In the genomic region with DNA sequence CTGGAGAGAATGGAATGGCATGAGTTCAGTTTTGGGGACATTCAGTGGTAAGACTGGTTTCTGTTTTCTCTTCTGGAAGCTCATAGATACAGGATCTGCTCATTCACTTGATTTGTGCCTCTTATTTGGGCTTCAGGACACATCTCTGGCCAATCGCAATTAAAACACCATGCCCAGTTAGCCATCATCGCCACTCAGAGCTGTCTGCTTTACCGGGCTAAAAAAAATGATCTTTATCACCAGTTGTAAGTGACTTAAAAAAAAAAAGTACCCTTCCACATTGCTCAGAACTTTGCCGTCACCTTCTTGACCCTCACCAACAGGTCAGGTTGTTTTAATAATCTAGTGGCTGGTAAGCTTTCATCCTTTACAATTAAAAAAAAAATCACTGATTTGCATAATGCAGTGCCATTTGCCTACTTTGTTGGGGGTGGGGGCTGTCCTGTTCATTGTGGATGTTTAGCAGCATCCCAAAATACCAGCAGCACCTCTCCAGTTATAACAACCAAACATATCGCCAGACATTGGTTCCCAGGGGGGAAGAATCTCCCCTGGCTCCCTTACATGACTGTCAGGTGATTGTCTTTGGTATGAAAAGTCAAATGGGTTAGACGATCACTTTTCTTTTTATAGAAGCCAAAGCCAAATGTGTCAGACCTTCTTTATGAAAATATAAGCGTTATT, we compare ENCODE assay signal across 9 cellular contexts.
A peak's percentile ranks its signal among the peaks of the same experiment; 100 is the strongest.
DNase-seq lines count a peak whose midpoint lies in the region; ATAC-seq and TF ChIP-seq lines count a peak whose summit lies in the region.
"Had no signal": no experiment of that assay in that cellular context is flagged by ENCODE, and none has a peak within 500 bp of the region (broad histone marks: within the 10 kb centered on the region; RNA-seq: fewer than 3 reads in every experiment).

No MANE protein-coding gene starts in this region.

- H3K27ac ChIP-seq in breast epithelium = peak overlapping the region; percentile 35 to 50
- H3K27ac ChIP-seq in mesenchymal stem cell (ENCODE audit: low read length, poor library complexity, severe bottlenecking) = peak overlapping the region; percentile 88
- peak overlapping the region; percentile 71 for H3K27ac ChIP-seq in vagina
- H3K27ac ChIP-seq: HL-60 had no signal

- H3K4me3 ChIP-seq in breast epithelium (peak overlapping the region in 1 of 3 donors; percentile 22), mesenchymal stem cell (ENCODE audit: insufficient read depth in 1 of 2, low read depth in 1 of 2, low read length in 2 of 2) (peak overlapping the region in 1 of 2 experiments; percentile 74), vagina (peak overlapping the region; percentile 28 to 34)

- H3K36me3 ChIP-seq in breast epithelium (no peaks in the 10 kb centered on the region), mesenchymal stem cell (ENCODE audit: control insufficient read depth in 1 of 2, insufficient read depth in 2 of 2, low read depth in 1 of 2, low read length in 2 of 2) (no peaks in the 10 kb centered on the region), vagina (no peaks in the 10 kb centered on the region)

- H3K18ac ChIP-seq in mesenchymal stem cell (ENCODE audit: low read depth in 1 of 2, low read length in 2 of 2) = peak overlapping the region; percentile 73 to 85

- H3K79me1 ChIP-seq in mesenchymal stem cell (replicated peaks; ENCODE audit: low read length, poor library complexity, severe bottlenecking) = peaks cover 16% of the 10 kb centered on the region

- H2BK5ac ChIP-seq in mesenchymal stem cell (ENCODE audit: low read depth, low read length, poor library complexity, severe bottlenecking) = peak overlapping the region; percentile 9

- H3K4me3 Mint-ChIP-seq in activated naive CD4-positive, alpha-beta T cell treated with anti-CD3 and anti-CD28 coated beads, Interleukin-2, amount 50 U/mL, for 24 hours = peak overlapping the region; percentile 93

- H3K4ac ChIP-seq in mesenchymal stem cell (ENCODE audit: low read depth in 1 of 2, low read length in 2 of 2) = peak overlapping the region in 1 of 2 experiments; percentile 92

- H3K9me3 ChIP-seq in breast epithelium (no peaks in the 10 kb centered on the region), mesenchymal stem cell (ENCODE audit: control insufficient read depth, low read length) (no peaks in the 10 kb centered on the region), vagina (no peaks in the 10 kb centered on the region)

- no peak for ATAC-seq in GM21825 (IDR thresholded peaks at IDR 0.05; ENCODE audit: unreplicated experiment)

- peak overlapping the region; percentile 85 for H4K91ac ChIP-seq in mesenchymal stem cell (ENCODE audit: low read length)

- H2AFZ ChIP-seq in mesenchymal stem cell (ENCODE audit: low read depth, low read length) = no peak overlapping the region

- H2BK15ac ChIP-seq in mesenchymal stem cell (ENCODE audit: low read depth, poor library complexity, severe bottlenecking) = peak overlapping the region; percentile 33

- TF ChIP-seq CTCF in breast epithelium (IDR thresholded peaks at IDR 0.05) (no peak), vagina (IDR thresholded peaks at IDR 0.05) (no peak)

- peak overlapping the region; percentile 42 for H2BK120ac ChIP-seq in mesenchymal stem cell (ENCODE audit: low read depth, low read length)

- H3K36me3 Mint-ChIP-seq in activated naive CD4-positive, alpha-beta T cell treated with anti-CD3 and anti-CD28 coated beads, Interleukin-2, amount 50 U/mL, for 24 hours = peaks cover 25% of the 10 kb centered on the region

- intact Hi-C loops in breast epithelium (cut with DNase I; ENCODE audit: low total_unique reads) = no loop called here
- intact Hi-C loops in vagina (cut with DNase I) = no loop called here

- H4K8ac ChIP-seq in mesenchymal stem cell (ENCODE audit: low read length) = peak overlapping the region; percentile 76

- H3K14ac ChIP-seq in mesenchymal stem cell (ENCODE audit: low read length in 2 of 2) = peak overlapping the region in 1 of 2 experiments; percentile 88

- peak overlapping the region; percentile 66 for H3K4me2 ChIP-seq in mesenchymal stem cell (ENCODE audit: low read length, poor library complexity, severe bottlenecking)

- H3K4me1 Mint-ChIP-seq in activated naive CD4-positive, alpha-beta T cell treated with anti-CD3 and anti-CD28 coated beads, Interleukin-2, amount 50 U/mL, for 24 hours = peaks cover 95% of the 10 kb centered on the region

- H3K27ac Mint-ChIP-seq in activated naive CD4-positive, alpha-beta T cell treated with anti-CD3 and anti-CD28 coated beads, Interleukin-2, amount 50 U/mL, for 24 hours = peak overlapping the region; percentile 94

- H3K4me1 ChIP-seq in breast epithelium (peaks cover 0 to 8% of the 10 kb centered on the region in 2 donors), mesenchymal stem cell (ENCODE audit: control insufficient read depth, insufficient read depth, low read depth, low read length) (peaks cover 27% of the 10 kb centered on the region), vagina (peaks cover 79% of the 10 kb centered on the region)

- H3K9me3 Mint-ChIP-seq in activated naive CD4-positive, alpha-beta T cell treated with anti-CD3 and anti-CD28 coated beads, Interleukin-2, amount 50 U/mL, for 24 hours = no peaks in the 10 kb centered on the region

- no peaks in the 10 kb centered on the region for H3K27me3 Mint-ChIP-seq in activated naive CD4-positive, alpha-beta T cell treated with anti-CD3 and anti-CD28 coated beads, Interleukin-2, amount 50 U/mL, for 24 hours

- H2BK12ac ChIP-seq in mesenchymal stem cell (ENCODE audit: low read length in 2 of 2) = peak overlapping the region; percentile 96 to 98

- no peak overlapping the region for H3K23ac ChIP-seq in mesenchymal stem cell (ENCODE audit: low read length in 2 of 2)

- H2AK5ac ChIP-seq in mesenchymal stem cell (ENCODE audit: low read length, severe bottlenecking) = peak overlapping the region; percentile 99

- WGBS in mesenchymal stem cell = 73% methylated on average over 6 of the region's 7 CpGs

- no peaks in the 10 kb centered on the region for H3K27me3 ChIP-seq in breast epithelium
- H3K27me3 ChIP-seq in mesenchymal stem cell (ENCODE audit: control insufficient read depth in 1 of 2, insufficient read depth in 1 of 2, low read length in 2 of 2) = no peaks in the 10 kb centered on the region
- H3K27me3 ChIP-seq in vagina = no peaks in the 10 kb centered on the region

- peak overlapping the region; percentile 86 for H3K9ac ChIP-seq in mesenchymal stem cell (ENCODE audit: low read length)

- DNase-seq in activated naive CD4-positive, alpha-beta T cell treated with anti-CD3 and anti-CD28 coated beads, Interleukin-2, amount 50 U/mL, for 16 hours = no peak
- no peak for DNase-seq in breast epithelium (ENCODE audit: low spot score in 2 of 2)
- peak; percentile 32 for DNase-seq in mesenchymal stem cell
- DNase-seq in vagina (ENCODE audit: extremely low spot score in 2 of 2) = peak in 1 of 2 donors; percentile 70
- DNase-seq in KBM-7 = no peak
- no peak for DNase-seq in NCI-H446 (lab: John Stamatoyannopoulos, UW)

- in situ Hi-C loops in KBM-7 (cut with MboI; ENCODE audit: low pct_unique_long_range_greater_than_20kb, low sequenced_read_pairs) = loop anchor here (10.0 to 25.0 kb wide), 2 partner anchors 263 to 666 kb away; no protein-coding TSS in a partner anchor

- TF ChIP-seq POLR2A in breast epithelium (IDR thresholded peaks at IDR 0.05) (no peak), vagina (IDR thresholded peaks at IDR 0.05) (no peak)
